ENCODE assay signal across 17 cellular contexts in genomic region chr5:10329421-10329807, GRCh38. TPM values are rescaled to one million over a fixed set of nuclear protein-coding genes. Genes with fewer than 3 reads are reported as not detected.
DNase-seq lines count a peak whose midpoint lies in the region; ATAC-seq and TF ChIP-seq lines count a peak whose summit lies in the region.
"Had no signal": no experiment of that assay in that cellular context is flagged by ENCODE, and none has a peak within 500 bp of the region (broad histone marks: within the 10 kb centered on the region; RNA-seq: fewer than 3 reads in every experiment).

No MANE protein-coding gene starts in this region.

- intact Hi-C loops in colonic mucosa (cut with DNase I) (no loop called here), tibial artery (cut with DNase I; ENCODE audit: low total_unique reads) (no loop called here)

- peak overlapping the region; percentile 30; the same call in 1 of the 2 replicates for H3K4me3 ChIP-seq in SK-N-MC
- no peak overlapping the region for H3K4me3 ChIP-seq in colonic mucosa
- H3K4me3 ChIP-seq in tibial artery = no peak overlapping the region
- H3K4me3 ChIP-seq: Peyer's patch had no signal

- DNase-seq in SK-N-MC (ENCODE audit: low read depth, low spot score) = no peak
- peak; percentile 12 for DNase-seq in colonic mucosa
- no peak for DNase-seq in tibial artery
- no peak for DNase-seq in activated T-cell treated with anti-CD3 and anti-CD28 coated beads, Interleukin-2, amount 50 U/mL, for 48 hours
- DNase-seq in GM10248 (ENCODE audit: extremely low spot score) = no peak
- no peak for DNase-seq in natural killer cell treated with Interleukin-12 subunit alpha and Interleukin-12 subunit beta and Interleukin-15 and Interleukin-18, amount 100 ng/mL, for 72 hours (ENCODE audit: low spot score)
- DNase-seq: activated CD4-positive, alpha-beta T cell treated with anti-CD3 and anti-CD28 coated beads, Interleukin-2, amount 50 U/mL, for 4 hours; effector CD4-positive, alpha-beta T cell; erythroblast; NCI-H1048; Peyer's patch; retina; stimulated activated CD4-positive, alpha-beta T cell treated with anti-CD3 and anti-CD28 coated beads, Interleukin-15, amount 100 ng/mL, for 24 hours; T-helper 9 cell had no signal

- POLR2A ChIA-PET in GM10248 (lab: Yijun Ruan, JAX) = no interaction called here

- TF ChIP-seq CTCF in colonic mucosa (IDR thresholded peaks at IDR 0.05) = no peak
- no peak for TF ChIP-seq CTCF in nephron (IDR thresholded peaks at IDR 0.05; ENCODE audit: unreplicated experiment in 3 of 3)
- no peak for TF ChIP-seq CTCF in tibial artery (IDR thresholded peaks at IDR 0.05)
- TF ChIP-seq CTCF in GM10248 (IDR thresholded peaks at IDR 0.05; ENCODE audit: control extremely low read depth, extremely low read depth, low read depth, missing control alignments) = no peak

- peaks cover 55% of the 10 kb centered on the region for H3K4me1 Mint-ChIP-seq in nephron
- H3K4me1 Mint-ChIP-seq in natural killer cell treated with Interleukin-12 subunit alpha and Interleukin-12 subunit beta and Interleukin-15 and Interleukin-18, amount 100 ng/mL, for 72 hours (ENCODE audit: low read depth in 2 of 2) = peaks cover 5 to 6% of the 10 kb centered on the region in 2 donors
- H3K4me1 Mint-ChIP-seq: H9, WTC11 had no signal

- H3K9me3 ChIP-seq in SK-N-MC (ENCODE audit: low read depth, low read length) = no peaks in the 10 kb centered on the region
- no peaks in the 10 kb centered on the region for H3K9me3 ChIP-seq in colonic mucosa
- H3K9me3 ChIP-seq in tibial artery = no peaks in the 10 kb centered on the region
- H3K9me3 ChIP-seq: Peyer's patch had no signal

- ATAC-seq in natural killer cell treated with Interleukin-12 subunit alpha and Interleukin-12 subunit beta and Interleukin-15 and Interleukin-18, amount 100 ng/mL, for 72 hours = no peak
- ATAC-seq: WTC11 had no signal

- peak overlapping the region; percentile 92 to 95 (median 93) for H3K27ac Mint-ChIP-seq in nephron
- H3K27ac Mint-ChIP-seq in natural killer cell treated with Interleukin-12 subunit alpha and Interleukin-12 subunit beta and Interleukin-15 and Interleukin-18, amount 100 ng/mL, for 72 hours = no peak overlapping the region
- H3K27ac Mint-ChIP-seq: H9, WTC11 had no signal

- CTCF ChIA-PET in GM10248 (lab: Yijun Ruan, JAX) = interaction anchor here (1.1 to 1.6 kb wide), 4 partner anchors 8 to 46 kb away, joined by 3 to 5 read pairs (median 3); partner anchors contain the start of gene MARCHF6

- H3K36me3 ChIP-seq in SK-N-MC (ENCODE audit: insufficient read depth, low read length) = no peaks in the 10 kb centered on the region
- H3K36me3 ChIP-seq in colonic mucosa = no peaks in the 10 kb centered on the region
- no peaks in the 10 kb centered on the region for H3K36me3 ChIP-seq in tibial artery
- H3K36me3 ChIP-seq: Peyer's patch had no signal

- H3K27me3 ChIP-seq in colonic mucosa = no peaks in the 10 kb centered on the region
- H3K27me3 ChIP-seq in tibial artery = no peaks in the 10 kb centered on the region
- H3K27me3 ChIP-seq: Peyer's patch had no signal

- H3K27ac ChIP-seq in SK-N-MC (peak overlapping the region; percentile 61; the same call in 1 of the 2 replicates), colonic mucosa (peak overlapping the region; percentile 4), tibial artery (peak overlapping the region; percentile 44 to 67)

- H3K4me3 Mint-ChIP-seq in nephron = peak overlapping the region in 1 of 3 experiments; percentile 5
- H3K4me3 Mint-ChIP-seq in natural killer cell treated with Interleukin-12 subunit alpha and Interleukin-12 subunit beta and Interleukin-15 and Interleukin-18, amount 100 ng/mL, for 72 hours = no peak overlapping the region
- H3K4me3 Mint-ChIP-seq: H9, WTC11 had no signal

- H3K4me1 ChIP-seq in colonic mucosa = no peaks in the 10 kb centered on the region
- H3K4me1 ChIP-seq in tibial artery = peaks cover 8 to 57% (median 50%) of the 10 kb centered on the region in 4 donors

- H3K9ac ChIP-seq in SK-N-MC (ENCODE audit: insufficient read length) (no peak overlapping the region), colonic mucosa (ENCODE audit: low read depth in 2 of 2, low read length in 2 of 2) (no peak overlapping the region)

- no peaks in the 10 kb centered on the region for H3K36me3 Mint-ChIP-seq in nephron (ENCODE audit: low read depth)
- H3K36me3 Mint-ChIP-seq in natural killer cell treated with Interleukin-12 subunit alpha and Interleukin-12 subunit beta and Interleukin-15 and Interleukin-18, amount 100 ng/mL, for 72 hours = no peaks in the 10 kb centered on the region
- H3K36me3 Mint-ChIP-seq: WTC11 had no signal

- H3K27me3 Mint-ChIP-seq in nephron (ENCODE audit: low read depth) = peaks cover 9% of the 10 kb centered on the region
- peaks cover 23 to 24% of the 10 kb centered on the region in 2 donors for H3K27me3 Mint-ChIP-seq in natural killer cell treated with Interleukin-12 subunit alpha and Interleukin-12 subunit beta and Interleukin-15 and Interleukin-18, amount 100 ng/mL, for 72 hours

- H3K9me3 Mint-ChIP-seq in nephron = no peaks in the 10 kb centered on the region
- H3K9me3 Mint-ChIP-seq in natural killer cell treated with Interleukin-12 subunit alpha and Interleukin-12 subunit beta and Interleukin-15 and Interleukin-18, amount 100 ng/mL, for 72 hours = no peaks in the 10 kb centered on the region
- H3K9me3 Mint-ChIP-seq: H9, WTC11 had no signal

RNA-seq across cellular contexts. Expression of gene CMBL, which starts 21.7 kb away (rescaled TPM):
- total RNA-seq in colonic mucosa = 100 to 1,000 TPM; 123 to 186 TPM
- under 1 TPM in 1 of 2 donors, not detected in 1; 0.36 TPM for total RNA-seq in natural killer cell treated with Interleukin-12 subunit alpha and Interleukin-12 subunit beta and Interleukin-15 and Interleukin-18, amount 100 ng/mL, for 72 hours

RNA-seq across cellular contexts. Expression of gene MARCHF6, which starts 24.1 kb away (rescaled TPM):
- total RNA-seq in colonic mucosa = 100 to 1,000 TPM; 108 to 155 TPM
- 100 to 1,000 TPM; 114 to 120 TPM for total RNA-seq in natural killer cell treated with Interleukin-12 subunit alpha and Interleukin-12 subunit beta and Interleukin-15 and Interleukin-18, amount 100 ng/mL, for 72 hours

Comparison
In these comparisons a context has a peak if more than half of its experiments do, and no peak if none do; other contexts are left out.
1. H3K27ac ChIP-seq: peak in every context shown above with its lines; median percentile 61 in SK-N-MC; 56 in tibial artery; 4 in colonic mucosa.
2. H3K27ac Mint-ChIP-seq: peak in nephron (3 of 3); none in natural killer cell treated with Interleukin-12 subunit alpha and Interleukin-12 subunit beta and Interleukin-15 and Interleukin-18, amount 100 ng/mL, for 72 hours (0 of 2).
3. RNA of gene CMBL, which starts 21.7 kb away (total RNA-seq): 123 to 186 TPM in colonic mucosa; 0.36 TPM in natural killer cell treated with Interleukin-12 subunit alpha and Interleukin-12 subunit beta and Interleukin-15 and Interleukin-18, amount 100 ng/mL, for 72 hours; every median in the first group is over 10 times any median in the second.